In the genomic region with DNA sequence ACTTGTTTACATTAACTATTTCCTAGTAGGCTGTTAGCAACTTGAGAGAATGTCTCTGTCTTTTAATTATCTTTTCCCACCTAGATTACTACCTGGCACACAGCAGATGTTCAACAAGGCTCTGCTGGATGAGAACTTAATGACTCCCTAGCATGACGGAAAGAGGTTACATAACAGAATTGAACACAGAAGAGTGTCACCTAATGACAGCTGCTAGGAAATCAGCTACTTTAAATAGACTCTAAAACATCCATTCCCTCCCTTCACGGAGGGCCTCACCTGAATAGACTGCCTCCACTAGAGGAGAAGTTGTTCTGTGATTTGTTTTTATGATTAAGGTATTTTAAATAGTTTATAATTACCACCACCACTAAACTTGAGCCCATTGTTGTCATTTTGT, we compare ENCODE assay signal across 19 cellular contexts.
A peak's percentile ranks its signal among the peaks of the same experiment; 100 is the strongest.
DNase-seq lines count a peak whose midpoint lies in the region; ATAC-seq lines count a peak whose summit lies in the region.
"Had no signal": no experiment of that assay in that cellular context is flagged by ENCODE, and none has a peak within 500 bp of the region (broad histone marks: within the 10 kb centered on the region; RNA-seq: fewer than 3 reads in every experiment).

No MANE protein-coding gene starts in this region.

- CTCF ChIA-PET in activated CD8-positive, alpha-beta memory T cell treated with anti-CD3 and anti-CD28 coated beads, Interleukin-2, amount 10 ng/mL, durations not matched to agents 7 days and 5 days (lab: Charles Lee), result no interaction called here

- no peaks in the 10 kb centered on the region for H3K9me3 Mint-ChIP-seq in activated CD8-positive, alpha-beta memory T cell treated with anti-CD3 and anti-CD28 coated beads, Interleukin-2, amount 10 ng/mL, durations not matched to agents 7 days and 5 days (ENCODE audit: low read depth)
- H3K9me3 Mint-ChIP-seq: T-helper 1 cell treated with Interleukin-12 subunit alpha and Interleukin-12 subunit beta and Interleukin-4 antibody, amounts not matched to agents 30 μg/mL and 1 μg/mL, for 36 hours had no signal

- H3K36me3 Mint-ChIP-seq in activated CD8-positive, alpha-beta memory T cell treated with anti-CD3 and anti-CD28 coated beads, Interleukin-2, amount 10 ng/mL, durations not matched to agents 7 days and 5 days, result no peaks in the 10 kb centered on the region

- no peaks in the 10 kb centered on the region for H3K4me1 Mint-ChIP-seq in activated CD8-positive, alpha-beta memory T cell treated with anti-CD3 and anti-CD28 coated beads, Interleukin-2, amount 10 ng/mL, durations not matched to agents 7 days and 5 days

- no peak overlapping the region for H3K27ac Mint-ChIP-seq in activated CD8-positive, alpha-beta memory T cell treated with anti-CD3 and anti-CD28 coated beads, Interleukin-2, amount 10 ng/mL, durations not matched to agents 7 days and 5 days
- H3K27ac Mint-ChIP-seq: T-helper 1 cell treated with Interleukin-12 subunit alpha and Interleukin-12 subunit beta and Interleukin-4 antibody, amounts not matched to agents 30 μg/mL and 1 μg/mL, for 36 hours had no signal

- ATAC-seq in HG02623 (IDR thresholded peaks at IDR 0.05; ENCODE audit: unreplicated experiment), result no peak
- ATAC-seq in activated CD8-positive, alpha-beta memory T cell treated with anti-CD3 and anti-CD28 coated beads, Interleukin-2, amount 10 ng/mL, durations not matched to agents 7 days and 5 days, result no peak
- no peak for ATAC-seq in GM18868 (IDR thresholded peaks at IDR 0.05; ENCODE audit: unreplicated experiment)
- ATAC-seq: GM12878, HepG2, Right ventricle myocardium inferior, SK-N-SH treated with all-trans-retinoic acid at 6 μM for 48 hours had no signal

- DNase-seq in DMS79 treated with DMSO at 0.1 percent for 48 hours (lab: John Stamatoyannopoulos, UW) (peak; percentile 44), DMS79 (lab: John Stamatoyannopoulos, UW) (no peak), NCI-H1417 treated with DMSO at 0.1 percent for 48 hours (lab: John Stamatoyannopoulos, UW) (peak; percentile 65), NCI-H345 (lab: John Stamatoyannopoulos, UW) (peak; percentile 75), SHP77 treated with DMSO at 0.1 percent for 48 hours (lab: John Stamatoyannopoulos, UW) (peak; percentile 78)
- DNase-seq in activated CD8-positive, alpha-beta memory T cell treated with anti-CD3 and anti-CD28 coated beads, Interleukin-2, amount 10 ng/mL, durations not matched to agents 7 days and 5 days, result no peak
- DNase-seq: 8988T, C1 segment of cervical spinal cord, DMS53, GOT3, NCI-H1694 treated with DMSO at 0.1 percent for 48 hours, PC-9 had no signal

- H3K4me3 Mint-ChIP-seq in activated CD8-positive, alpha-beta memory T cell treated with anti-CD3 and anti-CD28 coated beads, Interleukin-2, amount 10 ng/mL, durations not matched to agents 7 days and 5 days, result no peak overlapping the region
- H3K4me3 Mint-ChIP-seq: T-helper 1 cell treated with Interleukin-12 subunit alpha and Interleukin-12 subunit beta and Interleukin-4 antibody, amounts not matched to agents 30 μg/mL and 1 μg/mL, for 36 hours had no signal

- H3K27me3 Mint-ChIP-seq in activated CD8-positive, alpha-beta memory T cell treated with anti-CD3 and anti-CD28 coated beads, Interleukin-2, amount 10 ng/mL, durations not matched to agents 7 days and 5 days, result peaks cover 19% of the 10 kb centered on the region

Comparison
In these comparisons a context has a peak if more than half of its experiments do, and no peak if none do; other contexts are left out.
1. DNase-seq: peak in DMS79 treated with DMSO at 0.1 percent for 48 hours (single experiment), NCI-H1417 treated with DMSO at 0.1 percent for 48 hours (single experiment), NCI-H345 (single experiment) and SHP77 treated with DMSO at 0.1 percent for 48 hours (single experiment); none in DMS79 (single experiment) and activated CD8-positive, alpha-beta memory T cell treated with anti-CD3 and anti-CD28 coated beads, Interleukin-2, amount 10 ng/mL, durations not matched to agents 7 days and 5 days (single experiment).